In the genomic region with DNA sequence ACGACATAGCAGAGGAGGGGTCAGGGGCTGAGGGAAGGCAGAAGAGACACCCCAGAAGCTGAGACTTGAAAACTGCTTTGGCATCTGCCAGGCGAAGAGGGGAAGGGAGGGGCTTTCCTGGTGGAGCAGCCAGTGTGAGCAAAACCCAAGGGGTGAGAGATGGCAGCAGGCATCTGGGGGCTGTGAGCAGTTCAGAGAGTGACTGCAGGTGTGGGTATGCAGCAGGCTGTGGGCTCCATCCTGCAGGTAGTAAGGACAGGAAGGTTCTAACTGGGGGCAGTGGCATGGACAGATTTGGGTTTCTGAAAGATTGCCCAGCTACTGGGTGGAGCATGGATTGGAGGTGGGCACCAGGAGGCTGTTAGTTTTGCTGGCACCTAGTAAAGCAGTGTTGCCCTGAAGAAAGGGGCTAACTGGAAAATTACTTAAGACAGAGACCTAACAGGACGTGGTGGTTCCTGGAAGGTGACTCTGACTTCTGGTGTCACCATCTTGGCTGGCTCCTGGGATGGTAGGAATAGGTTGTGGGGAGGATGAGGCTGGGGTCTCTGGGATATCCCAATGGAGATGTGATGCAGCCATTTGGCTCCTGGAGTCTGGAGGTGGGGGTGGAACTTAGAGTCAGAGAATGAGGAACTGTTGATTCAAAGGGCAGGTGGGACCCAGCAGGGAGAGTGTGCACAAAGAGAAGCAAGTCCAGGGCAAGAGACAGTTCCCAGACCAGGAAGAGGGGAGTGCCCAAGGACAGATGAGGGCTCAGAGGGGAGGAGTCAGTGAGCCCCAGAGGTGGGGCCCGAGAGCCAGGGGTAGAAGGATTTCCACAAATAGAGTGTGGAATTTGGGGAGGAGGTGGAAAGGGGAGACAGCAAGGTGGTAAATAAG, we compare ENCODE assay signal across 1 cellular context.
TF ChIP-seq lines count a peak whose summit lies in the region.

No MANE protein-coding gene starts in this region.

TF ChIP-seq in HEK293, 187 proteins besides CTCF, POLR2A, EP300 and RAD21 (continued from another document):
- TF ChIP-seq ZNF223 (tag by site-specific recombination; IDR thresholded peaks at IDR 0.05) (no peak), ZBTB48 (tag by site-specific recombination; IDR thresholded peaks at IDR 0.05) (no peak), ZFP69B (tag by site-specific recombination; IDR thresholded peaks at IDR 0.05) (peak; percentile 91; the same call in 1 of the 2 replicates), KLF7 (tag by site-specific recombination; IDR thresholded peaks at IDR 0.05; ENCODE audit: borderline replicate concordance) (no peak), ZNF302 (tag by site-specific recombination; IDR thresholded peaks at IDR 0.05; ENCODE audit: low read depth) (no peak), ZNF585B (tag by site-specific recombination; IDR thresholded peaks at IDR 0.05) (no peak), ZNF404 (tag by site-specific recombination; IDR thresholded peaks at IDR 0.05) (no peak), MYNN (tag by site-specific recombination; IDR thresholded peaks at IDR 0.05; ENCODE audit: borderline replicate concordance) (no peak), ZNF23 (tag by site-specific recombination; IDR thresholded peaks at IDR 0.05; ENCODE audit: borderline replicate concordance) (no peak), ZBTB20 (tag by site-specific recombination; IDR thresholded peaks at IDR 0.05) (no peak), ZNF664 (tag by site-specific recombination; IDR thresholded peaks at IDR 0.05) (no peak), ZSCAN30 (tag by site-specific recombination; IDR thresholded peaks at IDR 0.05) (no peak), ZBTB8A (tag by site-specific recombination; IDR thresholded peaks at IDR 0.05) (no peak), ZNF324 (tag by site-specific recombination; IDR thresholded peaks at IDR 0.05) (no peak), KLF8 (tag by site-specific recombination; IDR thresholded peaks at IDR 0.05) (no peak), ZNF341 (tag by site-specific recombination; IDR thresholded peaks at IDR 0.05; ENCODE audit: low read depth) (0 out of 2 replicates have a peak, but pooled peaks have one; percentile 22), SCRT2 (tag by site-specific recombination; IDR thresholded peaks at IDR 0.05) (peak; percentile 74), ZNF350 (tag by site-specific recombination; IDR thresholded peaks at IDR 0.05) (no peak), ZNF707 (tag by site-specific recombination; IDR thresholded peaks at IDR 0.05) (no peak), ZNF473 (tag by site-specific recombination; IDR thresholded peaks at IDR 0.05) (no peak), KLF9 (tag by site-specific recombination; IDR thresholded peaks at IDR 0.05; ENCODE audit: low read depth) (no peak), ZNF600 (tag by site-specific recombination; IDR thresholded peaks at IDR 0.05) (no peak), KLF16 (tag by site-specific recombination; IDR thresholded peaks at IDR 0.05) (no peak)
- TF ChIP-seq, protein P1, sequence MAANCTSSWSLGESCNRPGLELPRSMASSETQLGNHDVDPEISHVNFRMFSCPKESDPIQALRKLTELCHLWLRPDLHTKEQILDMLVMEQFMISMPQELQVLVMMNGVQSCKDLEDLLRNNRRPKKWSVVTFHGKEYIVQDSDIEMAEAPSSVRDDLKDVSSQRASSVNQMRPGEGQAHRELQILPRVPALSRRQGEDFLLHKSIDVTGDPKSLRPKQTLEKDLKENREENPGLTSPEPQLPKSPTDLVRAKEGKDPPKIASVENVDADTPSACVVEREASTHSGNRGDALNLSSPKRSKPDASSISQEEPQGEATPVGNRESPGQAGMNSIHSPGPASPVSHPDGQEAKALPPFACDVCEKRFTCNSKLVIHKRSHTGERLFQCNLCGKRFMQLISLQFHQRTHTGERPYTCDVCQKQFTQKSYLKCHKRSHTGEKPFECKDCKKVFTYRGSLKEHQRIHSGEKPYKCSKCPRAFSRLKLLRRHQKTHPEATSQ (tag by site-specific recombination; IDR thresholded peaks at IDR 0.05) = no peak
- TF ChIP-seq, protein P2, sequence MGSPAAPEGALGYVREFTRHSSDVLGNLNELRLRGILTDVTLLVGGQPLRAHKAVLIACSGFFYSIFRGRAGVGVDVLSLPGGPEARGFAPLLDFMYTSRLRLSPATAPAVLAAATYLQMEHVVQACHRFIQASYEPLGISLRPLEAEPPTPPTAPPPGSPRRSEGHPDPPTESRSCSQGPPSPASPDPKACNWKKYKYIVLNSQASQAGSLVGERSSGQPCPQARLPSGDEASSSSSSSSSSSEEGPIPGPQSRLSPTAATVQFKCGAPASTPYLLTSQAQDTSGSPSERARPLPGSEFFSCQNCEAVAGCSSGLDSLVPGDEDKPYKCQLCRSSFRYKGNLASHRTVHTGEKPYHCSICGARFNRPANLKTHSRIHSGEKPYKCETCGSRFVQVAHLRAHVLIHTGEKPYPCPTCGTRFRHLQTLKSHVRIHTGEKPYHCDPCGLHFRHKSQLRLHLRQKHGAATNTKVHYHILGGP (tag by site-specific recombination; IDR thresholded peaks at IDR 0.05) = no peak
- TF ChIP-seq, protein P3, sequence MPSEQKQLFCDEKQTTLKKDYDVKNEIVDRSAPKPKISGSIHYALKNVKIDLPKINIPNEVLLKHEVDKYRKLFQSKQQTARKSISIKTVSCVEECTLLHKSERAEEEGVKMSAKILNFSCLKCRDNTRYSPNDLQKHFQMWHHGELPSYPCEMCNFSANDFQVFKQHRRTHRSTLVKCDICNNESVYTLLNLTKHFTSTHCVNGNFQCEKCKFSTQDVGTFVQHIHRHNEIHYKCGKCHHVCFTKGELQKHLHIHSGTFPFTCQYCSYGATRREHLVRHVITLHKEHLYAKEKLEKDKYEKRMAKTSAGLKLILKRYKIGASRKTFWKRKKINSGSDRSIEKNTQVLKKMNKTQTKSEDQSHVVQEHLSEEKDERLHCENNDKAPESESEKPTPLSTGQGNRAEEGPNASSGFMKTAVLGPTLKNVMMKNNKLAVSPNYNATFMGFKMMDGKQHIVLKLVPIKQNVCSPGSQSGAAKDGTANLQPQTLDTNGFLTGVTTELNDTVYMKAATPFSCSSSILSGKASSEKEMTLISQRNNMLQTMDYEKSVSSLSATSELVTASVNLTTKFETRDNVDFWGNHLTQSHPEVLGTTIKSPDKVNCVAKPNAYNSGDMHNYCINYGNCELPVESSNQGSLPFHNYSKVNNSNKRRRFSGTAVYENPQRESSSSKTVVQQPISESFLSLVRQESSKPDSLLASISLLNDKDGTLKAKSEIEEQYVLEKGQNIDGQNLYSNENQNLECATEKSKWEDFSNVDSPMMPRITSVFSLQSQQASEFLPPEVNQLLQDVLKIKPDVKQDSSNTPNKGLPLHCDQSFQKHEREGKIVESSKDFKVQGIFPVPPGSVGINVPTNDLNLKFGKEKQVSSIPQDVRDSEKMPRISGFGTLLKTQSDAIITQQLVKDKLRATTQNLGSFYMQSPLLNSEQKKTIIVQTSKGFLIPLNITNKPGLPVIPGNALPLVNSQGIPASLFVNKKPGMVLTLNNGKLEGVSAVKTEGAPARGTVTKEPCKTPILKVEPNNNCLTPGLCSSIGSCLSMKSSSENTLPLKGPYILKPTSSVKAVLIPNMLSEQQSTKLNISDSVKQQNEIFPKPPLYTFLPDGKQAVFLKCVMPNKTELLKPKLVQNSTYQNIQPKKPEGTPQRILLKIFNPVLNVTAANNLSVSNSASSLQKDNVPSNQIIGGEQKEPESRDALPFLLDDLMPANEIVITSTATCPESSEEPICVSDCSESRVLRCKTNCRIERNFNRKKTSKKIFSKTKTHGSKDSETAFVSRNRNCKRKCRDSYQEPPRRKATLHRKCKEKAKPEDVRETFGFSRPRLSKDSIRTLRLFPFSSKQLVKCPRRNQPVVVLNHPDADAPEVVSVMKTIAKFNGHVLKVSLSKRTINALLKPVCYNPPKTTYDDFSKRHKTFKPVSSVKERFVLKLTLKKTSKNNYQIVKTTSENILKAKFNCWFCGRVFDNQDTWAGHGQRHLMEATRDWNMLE (tag by site-specific recombination; conservative IDR thresholded peaks at IDR 0.05; ENCODE audit: low read depth) = no peak
- TF ChIP-seq, protein P4, sequence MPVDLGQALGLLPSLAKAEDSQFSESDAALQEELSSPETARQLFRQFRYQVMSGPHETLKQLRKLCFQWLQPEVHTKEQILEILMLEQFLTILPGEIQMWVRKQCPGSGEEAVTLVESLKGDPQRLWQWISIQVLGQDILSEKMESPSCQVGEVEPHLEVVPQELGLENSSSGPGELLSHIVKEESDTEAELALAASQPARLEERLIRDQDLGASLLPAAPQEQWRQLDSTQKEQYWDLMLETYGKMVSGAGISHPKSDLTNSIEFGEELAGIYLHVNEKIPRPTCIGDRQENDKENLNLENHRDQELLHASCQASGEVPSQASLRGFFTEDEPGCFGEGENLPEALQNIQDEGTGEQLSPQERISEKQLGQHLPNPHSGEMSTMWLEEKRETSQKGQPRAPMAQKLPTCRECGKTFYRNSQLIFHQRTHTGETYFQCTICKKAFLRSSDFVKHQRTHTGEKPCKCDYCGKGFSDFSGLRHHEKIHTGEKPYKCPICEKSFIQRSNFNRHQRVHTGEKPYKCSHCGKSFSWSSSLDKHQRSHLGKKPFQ (tag by site-specific recombination; IDR thresholded peaks at IDR 0.05) = no peak
- TF ChIP-seq, protein P5, sequence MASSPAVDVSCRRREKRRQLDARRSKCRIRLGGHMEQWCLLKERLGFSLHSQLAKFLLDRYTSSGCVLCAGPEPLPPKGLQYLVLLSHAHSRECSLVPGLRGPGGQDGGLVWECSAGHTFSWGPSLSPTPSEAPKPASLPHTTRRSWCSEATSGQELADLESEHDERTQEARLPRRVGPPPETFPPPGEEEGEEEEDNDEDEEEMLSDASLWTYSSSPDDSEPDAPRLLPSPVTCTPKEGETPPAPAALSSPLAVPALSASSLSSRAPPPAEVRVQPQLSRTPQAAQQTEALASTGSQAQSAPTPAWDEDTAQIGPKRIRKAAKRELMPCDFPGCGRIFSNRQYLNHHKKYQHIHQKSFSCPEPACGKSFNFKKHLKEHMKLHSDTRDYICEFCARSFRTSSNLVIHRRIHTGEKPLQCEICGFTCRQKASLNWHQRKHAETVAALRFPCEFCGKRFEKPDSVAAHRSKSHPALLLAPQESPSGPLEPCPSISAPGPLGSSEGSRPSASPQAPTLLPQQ (tag by site-specific recombination; IDR thresholded peaks at IDR 0.05) = peak; percentile 90
- TF ChIP-seq, protein P6, sequence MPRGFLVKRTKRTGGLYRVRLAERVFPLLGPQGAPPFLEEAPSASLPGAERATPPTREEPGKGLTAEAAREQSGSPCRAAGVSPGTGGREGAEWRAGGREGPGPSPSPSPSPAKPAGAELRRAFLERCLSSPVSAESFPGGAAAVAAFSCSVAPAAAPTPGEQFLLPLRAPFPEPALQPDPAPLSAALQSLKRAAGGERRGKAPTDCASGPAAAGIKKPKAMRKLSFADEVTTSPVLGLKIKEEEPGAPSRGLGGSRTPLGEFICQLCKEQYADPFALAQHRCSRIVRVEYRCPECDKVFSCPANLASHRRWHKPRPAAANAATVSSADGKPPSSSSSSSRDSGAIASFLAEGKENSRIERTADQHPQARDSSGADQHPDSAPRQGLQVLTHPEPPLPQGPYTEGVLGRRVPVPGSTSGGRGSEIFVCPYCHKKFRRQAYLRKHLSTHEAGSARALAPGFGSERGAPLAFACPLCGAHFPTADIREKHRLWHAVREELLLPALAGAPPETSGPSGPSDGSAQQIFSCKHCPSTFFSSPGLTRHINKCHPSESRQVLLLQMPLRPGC (tag by site-specific recombination; IDR thresholded peaks at IDR 0.05) = no peak
- TF ChIP-seq, protein P7, sequence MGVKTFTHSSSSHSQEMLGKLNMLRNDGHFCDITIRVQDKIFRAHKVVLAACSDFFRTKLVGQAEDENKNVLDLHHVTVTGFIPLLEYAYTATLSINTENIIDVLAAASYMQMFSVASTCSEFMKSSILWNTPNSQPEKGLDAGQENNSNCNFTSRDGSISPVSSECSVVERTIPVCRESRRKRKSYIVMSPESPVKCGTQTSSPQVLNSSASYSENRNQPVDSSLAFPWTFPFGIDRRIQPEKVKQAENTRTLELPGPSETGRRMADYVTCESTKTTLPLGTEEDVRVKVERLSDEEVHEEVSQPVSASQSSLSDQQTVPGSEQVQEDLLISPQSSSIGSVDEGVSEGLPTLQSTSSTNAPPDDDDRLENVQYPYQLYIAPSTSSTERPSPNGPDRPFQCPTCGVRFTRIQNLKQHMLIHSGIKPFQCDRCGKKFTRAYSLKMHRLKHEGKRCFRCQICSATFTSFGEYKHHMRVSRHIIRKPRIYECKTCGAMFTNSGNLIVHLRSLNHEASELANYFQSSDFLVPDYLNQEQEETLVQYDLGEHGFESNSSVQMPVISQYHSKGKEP (tag by site-specific recombination; IDR thresholded peaks at IDR 0.05) = no peak
- TF ChIP-seq, protein P8, sequence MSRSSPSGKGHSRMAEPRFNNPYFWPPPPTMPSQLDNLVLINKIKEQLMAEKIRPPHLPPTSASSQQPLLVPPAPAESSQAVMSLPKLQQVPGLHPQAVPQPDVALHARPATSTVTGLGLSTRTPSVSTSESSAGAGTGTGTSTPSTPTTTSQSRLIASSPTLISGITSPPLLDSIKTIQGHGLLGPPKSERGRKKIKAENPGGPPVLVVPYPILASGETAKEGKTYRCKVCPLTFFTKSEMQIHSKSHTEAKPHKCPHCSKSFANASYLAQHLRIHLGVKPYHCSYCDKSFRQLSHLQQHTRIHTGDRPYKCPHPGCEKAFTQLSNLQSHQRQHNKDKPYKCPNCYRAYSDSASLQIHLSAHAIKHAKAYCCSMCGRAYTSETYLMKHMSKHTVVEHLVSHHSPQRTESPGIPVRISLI (tag by site-specific recombination; IDR thresholded peaks at IDR 0.05) = no peak
TF ChIP-seq in HEK293: peak in this region for 4.
